In genomic region chr2:11133238-11133935, GRCh38 we compare ENCODE assay signal across 1 cellular context.
TF ChIP-seq lines count a peak whose summit lies in the region.

No MANE protein-coding gene starts in this region.

TF ChIP-seq in HepG2, 621 proteins besides CTCF, POLR2A, EP300 and RAD21 (continued from another document and continues in another):
- TF ChIP-seq ETS1 (CRISPR knock-in tag; IDR thresholded peaks at IDR 0.05) = no peak
- 0 out of 2 replicates have a peak, but pooled peaks have one; percentile 21 for TF ChIP-seq ZNF326 (CRISPR knock-in tag; IDR thresholded peaks at IDR 0.05; ENCODE audit: borderline replicate concordance)
- TF ChIP-seq ZNF709 (CRISPR knock-in tag; IDR thresholded peaks at IDR 0.05) = 0 out of 2 replicates have a peak, but pooled peaks have one; percentile 57
- TF ChIP-seq IKZF1 (IDR thresholded peaks at IDR 0.05) = no peak
- TF ChIP-seq ZNF264 (CRISPR knock-in tag; IDR thresholded peaks at IDR 0.05) = no peak
- TF ChIP-seq POLR2AphosphoS5 (IDR thresholded peaks at IDR 0.05; ENCODE audit: low read depth, low read length) = no peak
- no peak for TF ChIP-seq SP1 (IDR thresholded peaks at IDR 0.05)
- TF ChIP-seq SP1 (CRISPR knock-in tag; IDR thresholded peaks at IDR 0.05) = 0 out of 2 replicates have a peak, but pooled peaks have one; percentile 43
- TF ChIP-seq TGIF2 (CRISPR knock-in tag; IDR thresholded peaks at IDR 0.05) = no peak; the same call in 1 of the 2 replicates
- no peak for TF ChIP-seq GATA4 (IDR thresholded peaks at IDR 0.05; ENCODE audit: borderline replicate concordance, low read depth)
- TF ChIP-seq HDAC2 (CRISPR knock-in tag; IDR thresholded peaks at IDR 0.05) = no peak
- TF ChIP-seq SNAI1 (CRISPR knock-in tag; IDR thresholded peaks at IDR 0.05; ENCODE audit: borderline replicate concordance) = no peak
- no peak for TF ChIP-seq ZNF841 (CRISPR knock-in tag; IDR thresholded peaks at IDR 0.05; ENCODE audit: borderline replicate concordance)
- no peak for TF ChIP-seq MED13 (CRISPR knock-in tag; IDR thresholded peaks at IDR 0.05)
- TF ChIP-seq ZNF674 (CRISPR knock-in tag; IDR thresholded peaks at IDR 0.05; ENCODE audit: low read depth) = no peak
- TF ChIP-seq ZNF768 (CRISPR knock-in tag; IDR thresholded peaks at IDR 0.05) = peak; percentile 39; the same call in 1 of the 2 replicates
- TF ChIP-seq ARID5B (CRISPR knock-in tag; IDR thresholded peaks at IDR 0.05) = peak; percentile 7; the same call in 1 of the 2 replicates
- 0 out of 2 replicates have a peak, but pooled peaks have one; percentile 70 for TF ChIP-seq ARID2 (CRISPR knock-in tag; IDR thresholded peaks at IDR 0.05; ENCODE audit: borderline replicate concordance)
- TF ChIP-seq BRD4 (CRISPR knock-in tag; IDR thresholded peaks at IDR 0.05) = no peak
- TF ChIP-seq SMYD3 (CRISPR knock-in tag; IDR thresholded peaks at IDR 0.05) = no peak
- no peak for TF ChIP-seq PPARG (CRISPR knock-in tag; conservative IDR thresholded peaks at IDR 0.05)
- TF ChIP-seq ZNF710 (CRISPR knock-in tag; IDR thresholded peaks at IDR 0.05; ENCODE audit: borderline replicate concordance) = no peak
- TF ChIP-seq ZZZ3 (CRISPR knock-in tag; IDR thresholded peaks at IDR 0.05; ENCODE audit: borderline replicate concordance) = no peak
- TF ChIP-seq ZNF652 (CRISPR knock-in tag; IDR thresholded peaks at IDR 0.05; ENCODE audit: borderline replicate concordance, low read depth) = no peak
- no peak for TF ChIP-seq ZNF253 (CRISPR knock-in tag; IDR thresholded peaks at IDR 0.05; ENCODE audit: borderline replicate concordance)
- no peak for TF ChIP-seq ZNF557 (CRISPR knock-in tag; IDR thresholded peaks at IDR 0.05)
- TF ChIP-seq ZNF484 (CRISPR knock-in tag; IDR thresholded peaks at IDR 0.05; ENCODE audit: borderline replicate concordance, low read depth) = no peak
- peak; percentile 17; the same call in 1 of the 2 replicates for TF ChIP-seq ZNF598 (CRISPR knock-in tag; IDR thresholded peaks at IDR 0.05; ENCODE audit: borderline replicate concordance)
- no peak; the same call in 1 of the 2 replicates for TF ChIP-seq ZNF605 (CRISPR knock-in tag; IDR thresholded peaks at IDR 0.05)
- TF ChIP-seq ZSCAN31 (CRISPR knock-in tag; IDR thresholded peaks at IDR 0.05; ENCODE audit: low read depth) = no peak
- no peak for TF ChIP-seq GPN1 (CRISPR knock-in tag; IDR thresholded peaks at IDR 0.05; ENCODE audit: borderline replicate concordance)
- TF ChIP-seq GMEB2 (CRISPR knock-in tag; IDR thresholded peaks at IDR 0.05; ENCODE audit: low read depth) = no peak
- TF ChIP-seq SALL1 (CRISPR knock-in tag; IDR thresholded peaks at IDR 0.05) = 0 out of 2 replicates have a peak, but pooled peaks have one; percentile 14
- TF ChIP-seq KDM1A (CRISPR knock-in tag; IDR thresholded peaks at IDR 0.05) = no peak
- no peak for TF ChIP-seq POGK (CRISPR knock-in tag; conservative IDR thresholded peaks at IDR 0.05)
- no peak for TF ChIP-seq MBNL3 (CRISPR knock-in tag; conservative IDR thresholded peaks at IDR 0.05)
- TF ChIP-seq RERE (CRISPR knock-in tag; IDR thresholded peaks at IDR 0.05; ENCODE audit: low read depth) = 0 out of 2 replicates have a peak, but pooled peaks have one; percentile 10
- TF ChIP-seq SKI (IDR thresholded peaks at IDR 0.05; ENCODE audit: partially characterized antibody) = no peak
- TF ChIP-seq E2F5 (CRISPR knock-in tag; conservative IDR thresholded peaks at IDR 0.05) = 0 out of 2 replicates have a peak, but pooled peaks have one; percentile 32
- TF ChIP-seq HNRNPUL1 (IDR thresholded peaks at IDR 0.05; ENCODE audit: low read depth, low read length) = no peak
- no peak for TF ChIP-seq BRF2 (CRISPR knock-in tag; IDR thresholded peaks at IDR 0.05)
- TF ChIP-seq ATF4 (CRISPR knock-in tag; IDR thresholded peaks at IDR 0.05) = no peak
- TF ChIP-seq CCAR2 (optimal IDR thresholded peaks at IDR 0.05; ENCODE audit: low read depth, low read length) = no peak
- no peak for TF ChIP-seq GABPA (IDR thresholded peaks at IDR 0.05; ENCODE audit: low read depth, low read length)
- TF ChIP-seq GABPA (CRISPR knock-in tag; IDR thresholded peaks at IDR 0.05; ENCODE audit: low read depth) = no peak
- TF ChIP-seq ZBTB7A (CRISPR knock-in tag; IDR thresholded peaks at IDR 0.05) = no peak; the same call in 1 of the 2 replicates
- no peak for TF ChIP-seq XBP1 (CRISPR knock-in tag; IDR thresholded peaks at IDR 0.05)
- TF ChIP-seq ZNF607 (CRISPR knock-in tag; IDR thresholded peaks at IDR 0.05; ENCODE audit: borderline replicate concordance) = no peak
- TF ChIP-seq ZNF552 (CRISPR knock-in tag; IDR thresholded peaks at IDR 0.05; ENCODE audit: borderline replicate concordance) = 0 out of 2 replicates have a peak, but pooled peaks have one; percentile 10
